23 cellular contexts compared by ENCODE assay signal in genomic region chr10:94521276-94522250, GRCh38. TPM values are rescaled to one million over a fixed set of nuclear protein-coding genes. Genes with fewer than 3 reads are reported as not detected.
DNase-seq lines count a peak whose midpoint lies in the region; ATAC-seq and TF ChIP-seq lines count a peak whose summit lies in the region.
"Had no signal": no experiment of that assay in that cellular context is flagged by ENCODE, and none has a peak within 500 bp of the region (broad histone marks: within the 10 kb centered on the region; RNA-seq: fewer than 3 reads in every experiment).

No MANE protein-coding gene starts in this region.

- no peak overlapping the region; a peak in 1 of 4 replicates for H4K8ac ChIP-seq in IMR-90 (ENCODE audit: low read depth in 2 of 2, low read length in 2 of 2)

- no peak overlapping the region for H3K9ac ChIP-seq in IMR-90 (ENCODE audit: low read depth, low read length)
- H3K9ac ChIP-seq: BLaER1 treated with 17β-estradiol and CSF1 and Interleukin-3, amounts not matched to agents 10 nM and 100 nM had no signal

- H3K23ac ChIP-seq in IMR-90 (ENCODE audit: low read depth, low read length) = no peak overlapping the region

- intact Hi-C loops in IMR-90 (cut with micrococcal nuclease) = no loop called here
- intact Hi-C loops in dorsolateral prefrontal cortex (cut with DNase I) = no loop called here

- H3K79me1 ChIP-seq in IMR-90 (ENCODE audit: low read depth in 1 of 2, low read length in 2 of 2) = no peaks in the 10 kb centered on the region

- H4K5ac ChIP-seq in IMR-90 (ENCODE audit: low read depth, low read length) = no peak overlapping the region

- no peak overlapping the region for H3K4ac ChIP-seq in IMR-90 (ENCODE audit: low read depth, low read length)

- H3K4me3 ChIP-seq in IMR-90 (ENCODE audit: insufficient read depth, low read depth, low read length) (no peak overlapping the region), dorsolateral prefrontal cortex (no peak overlapping the region)
- H3K4me3 ChIP-seq: BLaER1 treated with 17β-estradiol and CSF1 and Interleukin-3, amounts not matched to agents 10 nM and 100 nM; PC-9; SK-N-MC had no signal

- peaks cover 5% of the 10 kb centered on the region for H3K36me3 Mint-ChIP-seq in nephron progenitor cell (ENCODE audit: low read depth)
- H3K36me3 Mint-ChIP-seq: CD8-positive, alpha-beta T cell had no signal

- H2AFZ ChIP-seq in IMR-90 (replicated peaks; ENCODE audit: low read length, poor library complexity) = no peak overlapping the region
- H2AFZ ChIP-seq: PC-9 had no signal

- H3K27ac ChIP-seq in IMR-90 (ENCODE audit: insufficient read depth, low read length) (no peak overlapping the region), dorsolateral prefrontal cortex (peak overlapping the region in 43 of 59 donors; percentile 1 to 77 (median 46))
- H3K27ac ChIP-seq: BLaER1 treated with 17β-estradiol and CSF1 and Interleukin-3, amounts not matched to agents 10 nM and 100 nM; HL-60; PC-9; RWPE1; SK-N-MC had no signal

- H2BK15ac ChIP-seq in IMR-90 (ENCODE audit: low read depth, low read length) = no peak overlapping the region

- no peaks in the 10 kb centered on the region for H3K9me3 Mint-ChIP-seq in nephron progenitor cell
- H3K9me3 Mint-ChIP-seq: CD8-positive, alpha-beta T cell had no signal

- H3K4me2 ChIP-seq in IMR-90 (ENCODE audit: low read depth, low read length) = no peak overlapping the region
- H3K4me2 ChIP-seq: BLaER1 treated with 17β-estradiol and CSF1 and Interleukin-3, amounts not matched to agents 10 nM and 100 nM; PC-9 had no signal

- CTCF ChIA-PET in IMR-90 (lab: Yijun Ruan, JAX) = interaction anchor here (0.7 kb wide), 1 partner anchor 12 kb away, joined by 11 read pairs; no protein-coding TSS in a partner anchor

- H3K36me3 ChIP-seq in IMR-90 (ENCODE audit: control insufficient read depth, insufficient read depth, low read length) = peaks cover 4% of the 10 kb centered on the region

- H3K56ac ChIP-seq in IMR-90 (ENCODE audit: extremely low read depth, insufficient read depth, low read length) = no peak overlapping the region

- no peak overlapping the region for H2AK5ac ChIP-seq in IMR-90 (ENCODE audit: low read depth, low read length)

- H4K20me1 ChIP-seq in IMR-90 (ENCODE audit: insufficient read depth, low read length) = no peaks in the 10 kb centered on the region
- H4K20me1 ChIP-seq: BLaER1 treated with 17β-estradiol and CSF1 and Interleukin-3, amounts not matched to agents 10 nM and 100 nM had no signal

- whole genome bisulfite sequencing in IMR-90 (ENCODE audit: extremely low coverage in 2 of 2, insufficient read length in 1 of 2), 2 experiments = no CpG with 5 or more reads among the region's 5 CpGs

- no peak overlapping the region for H3K18ac ChIP-seq in IMR-90 (ENCODE audit: low read depth, low read length)

- DNase-seq in IMR-90 (no peak), dorsolateral prefrontal cortex (no peak), nephron progenitor cell (no peak), occipital lobe (lab: John Stamatoyannopoulos, UW) (no peak), HT-29 (ENCODE audit: low spot score) (no peak), NCI-H2107 treated with DMSO at 0.1 percent for 48 hours (lab: John Stamatoyannopoulos, UW; ENCODE audit: unreplicated experiment) (no peak)
- DNase-seq in activated CD4-positive, CD25-positive, alpha-beta regulatory T cell (lab: John Stamatoyannopoulos, UW) = no peak
- DNase-seq: Calu3; CD8-positive, alpha-beta T cell; DMS53; HCEC 1CT; NCI-H1105; NCI-H146; NCI-H2029; NCI-H226; NCI-H510A treated with DMSO at 0.1 percent for 48 hours; NCI-H748 treated with DMSO at 0.1 percent for 48 hours; PC-9; SHP77 treated with DMSO at 0.1 percent for 48 hours had no signal

- no peaks in the 10 kb centered on the region for H3K4me1 Mint-ChIP-seq in nephron progenitor cell

- H3K27ac Mint-ChIP-seq in nephron progenitor cell = peak overlapping the region; percentile 63
- H3K27ac Mint-ChIP-seq: CD8-positive, alpha-beta T cell had no signal

- no peak for TF ChIP-seq RAD21 in IMR-90 (IDR thresholded peaks at IDR 0.05; ENCODE audit: low read length)

- no peak overlapping the region for H3K4me3 Mint-ChIP-seq in nephron progenitor cell
- H3K4me3 Mint-ChIP-seq: CD8-positive, alpha-beta T cell had no signal

- POLR2A ChIA-PET in IMR-90 (lab: Charles Lee; ENCODE audit: unreplicated experiment) = no interaction called here

- no peak for ATAC-seq in IMR-90 (ENCODE audit: low read depth)
- ATAC-seq: CD8-positive, alpha-beta T cell had no signal

- dilution Hi-C loops in IMR-90 (cut with HindIII; ENCODE audit: low sequenced_read_pairs, unreplicated experiment) = no loop called here

- H4K91ac ChIP-seq in IMR-90 (ENCODE audit: insufficient read depth, low read depth, low read length) = no peak overlapping the region

- H3K9me1 ChIP-seq in IMR-90 (ENCODE audit: insufficient read depth, low read length) = no peaks in the 10 kb centered on the region

- H2BK20ac ChIP-seq in IMR-90 (ENCODE audit: low read depth, low read length) = no peak overlapping the region

- TF ChIP-seq CTCF in IMR-90 (conservative IDR thresholded peaks at IDR 0.05; ENCODE audit: low read depth, low read length) = no peak
- no peak for TF ChIP-seq CTCF in dorsolateral prefrontal cortex (IDR thresholded peaks at IDR 0.05 in 54 of 56, conservative IDR thresholded peaks at IDR 0.05 in 2 of 56; ENCODE audit: low read depth in 1 of 56, partially characterized antibody in 56 of 56)
- TF ChIP-seq CTCF in nephron progenitor cell (IDR thresholded peaks at IDR 0.05) = no peak

- no peak overlapping the region for H3K14ac ChIP-seq in IMR-90 (replicated peaks; ENCODE audit: low read depth, low read length)

- H2BK5ac ChIP-seq in IMR-90 (ENCODE audit: low read depth, low read length, poor library complexity, severe bottlenecking) = no peak overlapping the region

- no peaks in the 10 kb centered on the region for H3K27me3 Mint-ChIP-seq in nephron progenitor cell (ENCODE audit: low read depth, poor library complexity)

- no peaks in the 10 kb centered on the region for H3K4me1 ChIP-seq in IMR-90 (ENCODE audit: control insufficient read depth, insufficient read depth, low read length)
- H3K4me1 ChIP-seq: BLaER1 treated with 17β-estradiol and CSF1 and Interleukin-3, amounts not matched to agents 10 nM and 100 nM had no signal

- H3K27me3 ChIP-seq in IMR-90 (ENCODE audit: control insufficient read depth, insufficient read depth, low read length) (no peaks in the 10 kb centered on the region), dorsolateral prefrontal cortex (no peaks in the 10 kb centered on the region)
- H3K27me3 ChIP-seq: BLaER1 treated with 17β-estradiol and CSF1 and Interleukin-3, amounts not matched to agents 10 nM and 100 nM had no signal

- no peak overlapping the region for H2AK9ac ChIP-seq in IMR-90 (replicated peaks; ENCODE audit: low read depth, low read length, poor library complexity)

- no peak overlapping the region for H2BK120ac ChIP-seq in IMR-90 (ENCODE audit: low read depth, low read length)

- BruUV-seq in IMR-90 (replicated peaks; lab: Mats Ljungman, UMichigan) = no TSS peak

- no peak for TF ChIP-seq POLR2A in IMR-90 (IDR thresholded peaks at IDR 0.05; ENCODE audit: low read depth, low read length)

- H3K9me3 ChIP-seq in IMR-90 (ENCODE audit: control insufficient read depth, insufficient read depth, low read length) = no peaks in the 10 kb centered on the region
- H3K9me3 ChIP-seq: BLaER1 treated with 17β-estradiol and CSF1 and Interleukin-3, amounts not matched to agents 10 nM and 100 nM had no signal

- in situ Hi-C loops in IMR-90 (cut with MboI; ENCODE audit: low sequenced_read_pairs) = no loop called here

TF ChIP-seq in IMR-90, 13 proteins besides CTCF, POLR2A, EP300 and RAD21:
- peak; percentile 67 for TF ChIP-seq CEBPB (IDR thresholded peaks at IDR 0.05; ENCODE audit: low read depth, low read length)
- no peak for TF ChIP-seq CHD1 (IDR thresholded peaks at IDR 0.05; ENCODE audit: low read depth, low read length)

RNA-seq across cellular contexts. Expression of gene HELLS, which starts 24.0 kb away (rescaled TPM):
- total RNA-seq in IMR-90 (2012; rRNA removed) (29.8 and 65.8 TPM in 2 replicates), dorsolateral prefrontal cortex (10 to 100 TPM in 22 of 120 experiments, 1 to 10 TPM in 98; 3.4 to 19.9 (median 7.6) TPM), occipital lobe (18.9 TPM)
- 13.5 and 15.9 TPM in 2 replicates for polyA plus RNA-seq in IMR-90 (2012; rRNA removed)
- polyA plus RNA-seq in IMR-90 (2012; cell fraction: cytosol; rRNA removed) = 4.2 and 13.4 TPM in 2 replicates
- polyA plus RNA-seq in IMR-90 (2012; cell fraction: nucleus; rRNA removed; ENCODE audit: low replicate concordance) = 9.8 and 21.6 TPM in 2 replicates
- 108 and 111 TPM in 2 replicates for total RNA-seq in HT-29 (2014; rRNA removed; shearing (Covaris generic))
